Comparison of ENCODE assay signal across 8 cellular contexts in the genomic region with DNA sequence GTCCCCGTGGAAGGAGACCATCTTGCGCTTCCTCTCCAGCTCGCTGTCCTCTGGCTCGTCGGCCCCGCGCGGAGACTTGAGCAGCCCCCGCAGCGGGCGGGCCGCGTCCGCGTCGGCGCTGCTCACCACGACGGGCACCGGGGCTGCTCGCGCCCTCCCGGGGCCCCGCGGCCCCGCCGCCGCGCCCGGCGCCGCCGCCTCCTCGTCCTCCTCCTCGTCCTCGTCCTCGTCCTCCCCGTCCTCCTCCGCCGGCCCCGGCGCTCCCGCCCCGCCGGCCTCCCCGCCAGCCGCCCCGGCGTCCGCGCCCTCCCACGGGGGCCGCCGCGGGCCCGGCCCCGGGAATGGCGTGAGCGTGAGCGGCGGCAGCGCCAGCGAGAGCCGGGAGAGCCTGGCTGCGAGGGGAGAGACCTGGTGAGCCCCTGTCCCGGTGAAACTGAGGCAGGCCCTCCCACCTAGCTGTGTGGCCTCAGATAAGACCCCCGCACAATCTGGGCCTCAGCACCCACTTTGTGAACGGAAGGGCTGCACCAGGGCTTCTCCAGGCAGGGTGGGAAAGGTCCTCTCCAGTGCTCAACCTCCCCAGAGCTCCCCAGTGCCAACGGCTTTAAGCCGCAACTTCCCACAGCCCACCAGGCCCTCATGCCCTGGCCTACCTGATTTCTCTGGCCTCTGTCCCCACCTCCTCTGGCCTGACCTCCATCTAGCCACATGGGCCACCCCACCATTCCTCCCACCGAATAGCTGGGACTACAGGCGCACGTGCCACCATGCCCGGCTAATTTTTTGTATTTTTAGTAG. TPM values are rescaled to one million over a fixed set of nuclear protein-coding genes. Genes with fewer than 3 reads are reported as not detected.
DNase-seq lines count a peak whose midpoint lies in the region; ATAC-seq lines count a peak whose summit lies in the region.

No MANE protein-coding gene starts in this region.

- H3K27me3 Mint-ChIP-seq in activated CD4-positive, alpha-beta T cell treated with anti-CD3 and anti-CD28 coated beads for 36 hours: peaks cover 40% of the 10 kb centered on the region
- H3K27me3 Mint-ChIP-seq in activated naive CD8-positive, alpha-beta T cell treated with anti-CD3 and anti-CD28 coated beads for 36 hours: peaks cover 49% of the 10 kb centered on the region
- peaks cover 7 to 9% (median 8%) of the 10 kb centered on the region in 3 donors for H3K27me3 Mint-ChIP-seq in immature natural killer cell (ENCODE audit: low read depth in 3 of 3)

- H3K27me3 ChIP-seq in thymus (ENCODE audit: control insufficient read depth, insufficient read depth): peaks cover 60% of the 10 kb centered on the region

- H3K4me3 Mint-ChIP-seq in activated CD4-positive, alpha-beta T cell treated with anti-CD3 and anti-CD28 coated beads for 36 hours: peak overlapping the region; percentile 69
- peak overlapping the region; percentile 71 for H3K4me3 Mint-ChIP-seq in activated naive CD8-positive, alpha-beta T cell treated with anti-CD3 and anti-CD28 coated beads for 36 hours
- peak overlapping the region; percentile 78 to 83 (median 79) for H3K4me3 Mint-ChIP-seq in immature natural killer cell

- CTCF ChIA-PET in activated CD4-positive, alpha-beta T cell treated with anti-CD3 and anti-CD28 coated beads for 36 hours (lab: Charles Lee): interaction anchor here (0.6 to 2.4 kb wide), 7 partner anchors 12 to 616 kb away, joined by 3 to 11 read pairs (median 3); partner anchors contain the start of genes KDELR1 and RUVBL2

- no peaks in the 10 kb centered on the region for H3K9me3 Mint-ChIP-seq in activated CD4-positive, alpha-beta T cell treated with anti-CD3 and anti-CD28 coated beads for 36 hours (ENCODE audit: low read depth)
- no peaks in the 10 kb centered on the region for H3K9me3 Mint-ChIP-seq in activated naive CD8-positive, alpha-beta T cell treated with anti-CD3 and anti-CD28 coated beads for 36 hours
- H3K9me3 Mint-ChIP-seq in immature natural killer cell: no peaks in the 10 kb centered on the region

- no peaks in the 10 kb centered on the region for H3K36me3 Mint-ChIP-seq in activated CD4-positive, alpha-beta T cell treated with anti-CD3 and anti-CD28 coated beads for 36 hours (ENCODE audit: low read depth)
- H3K36me3 Mint-ChIP-seq in activated naive CD8-positive, alpha-beta T cell treated with anti-CD3 and anti-CD28 coated beads for 36 hours: peaks cover 7% of the 10 kb centered on the region
- H3K36me3 Mint-ChIP-seq in immature natural killer cell: no peaks in the 10 kb centered on the region

- POLR2A ChIA-PET in activated CD4-positive, alpha-beta T cell treated with anti-CD3 and anti-CD28 coated beads for 36 hours (lab: Charles Lee): interaction anchor here (0.5 to 1.5 kb wide), 6 partner anchors 12 to 780 kb away, joined by 3 to 10 read pairs (median 4); partner anchors contain the start of genes RPL18 and SPHK2

- no peaks in the 10 kb centered on the region for H3K9me3 ChIP-seq in thymus (ENCODE audit: control insufficient read depth)

- H3K4me1 ChIP-seq in thymus (ENCODE audit: control insufficient read depth, insufficient read depth, low read length): peaks cover 14% of the 10 kb centered on the region

- ATAC-seq in activated CD4-positive, alpha-beta T cell treated with anti-CD3 and anti-CD28 coated beads for 36 hours: peak; percentile 1

- DNase-seq in activated CD4-positive, alpha-beta T cell treated with anti-CD3 and anti-CD28 coated beads for 36 hours: no peak
- no peak for DNase-seq in activated CD4-positive, alpha-beta T cell treated with anti-CD3 and anti-CD28 coated beads, Interleukin-2, amount 50 U/mL, for 4 hours
- no peak for DNase-seq in activated naive CD8-positive, alpha-beta T cell treated with anti-CD3 and anti-CD28 coated beads for 36 hours
- no peak for DNase-seq in immature natural killer cell
- no peak for DNase-seq in inferior parietal cortex (ENCODE audit: extremely low spot score)
- no peak for DNase-seq in NCI-H1694 (lab: John Stamatoyannopoulos, UW)
- no peak for DNase-seq in activated CD4-positive, CD25-positive, alpha-beta regulatory T cell (lab: John Stamatoyannopoulos, UW)

- H3K27ac ChIP-seq in thymus (ENCODE audit: low read depth): peak overlapping the region; percentile 52

- H3K27ac Mint-ChIP-seq in activated CD4-positive, alpha-beta T cell treated with anti-CD3 and anti-CD28 coated beads for 36 hours: no peak overlapping the region
- H3K27ac Mint-ChIP-seq in activated naive CD8-positive, alpha-beta T cell treated with anti-CD3 and anti-CD28 coated beads for 36 hours: no peak overlapping the region
- H3K27ac Mint-ChIP-seq in immature natural killer cell: peak overlapping the region in 1 of 6 donors; percentile 7

- H3K4me1 Mint-ChIP-seq in activated CD4-positive, alpha-beta T cell treated with anti-CD3 and anti-CD28 coated beads for 36 hours: peaks cover 30% of the 10 kb centered on the region
- peaks cover 32% of the 10 kb centered on the region for H3K4me1 Mint-ChIP-seq in activated naive CD8-positive, alpha-beta T cell treated with anti-CD3 and anti-CD28 coated beads for 36 hours
- H3K4me1 Mint-ChIP-seq in immature natural killer cell: peaks cover 36 to 40% of the 10 kb centered on the region in 2 donors

- intact Hi-C loops in activated CD4-positive, alpha-beta T cell treated with anti-CD3 and anti-CD28 coated beads for 36 hours (cut with DNase I, micrococcal nuclease): loop anchor here (1.0 to 10.0 kb wide), 17 partner anchors 7 to 1222 kb away; partner anchors contain the start of genes CYTH2 (in 2 of the 2), DBP (in 1 of the 2), FTL (in 1 of the 2) and GRIN2D (in 1 of the 2)

- H3K36me3 ChIP-seq in thymus (ENCODE audit: control insufficient read depth, insufficient read depth): no peaks in the 10 kb centered on the region

- peak overlapping the region; percentile 51 for H3K4me3 ChIP-seq in thymus (ENCODE audit: low read length)

- WGBS in thymus: 11% methylated on average over 74 of the region's 74 CpGs

RNA-seq across cellular contexts. Expression of gene LMTK3, which starts 17.7 kb away (rescaled TPM):
- total RNA-seq in activated CD4-positive, alpha-beta T cell treated with anti-CD3 and anti-CD28 coated beads for 36 hours: 1 to 10 TPM; 3.9 to 4.5 TPM
- 1 to 10 TPM; 2.2 to 2.8 TPM for total RNA-seq in activated naive CD8-positive, alpha-beta T cell treated with anti-CD3 and anti-CD28 coated beads for 36 hours
- polyA plus RNA-seq in immature natural killer cell (not detected), thymus (1.5 TPM)

RNA-seq across cellular contexts. Expression of gene CYTH2, which starts 24.7 kb away (rescaled TPM):
- total RNA-seq in activated CD4-positive, alpha-beta T cell treated with anti-CD3 and anti-CD28 coated beads for 36 hours: 10 to 100 TPM; 22.5 to 24.2 TPM
- total RNA-seq in activated naive CD8-positive, alpha-beta T cell treated with anti-CD3 and anti-CD28 coated beads for 36 hours: 10 to 100 TPM; 18.2 to 21.7 TPM
- polyA plus RNA-seq in immature natural killer cell (10 to 100 TPM; 14.4 to 37.6 (median 29.6) TPM), thymus (42.4 TPM)

RNA-seq across cellular contexts. Expression of gene KCNJ14, which starts 38.5 kb away (rescaled TPM):
- 1 to 10 TPM in 1 of 2 experiments, under 1 TPM in 1; 0.86 to 1.1 TPM for total RNA-seq in activated CD4-positive, alpha-beta T cell treated with anti-CD3 and anti-CD28 coated beads for 36 hours
- total RNA-seq in activated naive CD8-positive, alpha-beta T cell treated with anti-CD3 and anti-CD28 coated beads for 36 hours: 1 to 10 TPM; 1.4 to 1.5 TPM
- polyA plus RNA-seq in immature natural killer cell (under 1 TPM in 2 of 3 donors, not detected in 1; 0.06 to 0.07 TPM), thymus (0.78 TPM)

RNA-seq across cellular contexts. Expression of gene GRWD1, which starts 48.1 kb away (rescaled TPM):
- 10 to 100 TPM; 43.4 to 51.3 TPM for total RNA-seq in activated CD4-positive, alpha-beta T cell treated with anti-CD3 and anti-CD28 coated beads for 36 hours
- 10 to 100 TPM; 91.1 to 98.5 TPM for total RNA-seq in activated naive CD8-positive, alpha-beta T cell treated with anti-CD3 and anti-CD28 coated beads for 36 hours
- polyA plus RNA-seq in immature natural killer cell (10 to 100 TPM; 32.3 to 42.4 (median 34.6) TPM), thymus (8.4 TPM)

RNA-seq across cellular contexts. Expression of gene SULT2B1, which starts 58.1 kb away (rescaled TPM):
- not detected for total RNA-seq in activated CD4-positive, alpha-beta T cell treated with anti-CD3 and anti-CD28 coated beads for 36 hours
- not detected for total RNA-seq in activated naive CD8-positive, alpha-beta T cell treated with anti-CD3 and anti-CD28 coated beads for 36 hours
- polyA plus RNA-seq in immature natural killer cell (not detected), thymus (4.3 TPM)
